Comparison of ENCODE assay signal across 1 cellular context in the genomic region with DNA sequence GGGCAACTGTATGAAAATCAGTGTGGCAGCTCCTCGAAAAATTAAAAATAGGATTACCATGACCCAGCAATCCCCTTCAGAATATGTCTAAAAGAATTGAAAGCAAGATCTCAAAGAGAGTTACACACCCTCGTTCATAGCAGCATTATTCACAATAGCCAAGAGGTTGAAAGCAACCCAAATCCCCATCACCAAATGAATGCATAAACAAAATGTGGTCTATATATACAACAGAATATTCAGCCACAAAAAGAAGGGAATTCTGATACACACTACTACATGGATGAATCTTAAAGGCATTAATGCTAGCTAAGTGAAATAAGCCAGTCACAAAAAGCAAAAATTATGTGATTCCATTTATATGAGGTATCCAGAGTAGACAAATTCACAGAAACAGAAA.
TF ChIP-seq lines count a peak whose summit lies in the region.

No MANE protein-coding gene starts in this region.

TF ChIP-seq in IMR-90, 13 proteins besides CTCF, POLR2A, EP300 and RAD21 (continued from another document):
- TF ChIP-seq, protein P1, sequence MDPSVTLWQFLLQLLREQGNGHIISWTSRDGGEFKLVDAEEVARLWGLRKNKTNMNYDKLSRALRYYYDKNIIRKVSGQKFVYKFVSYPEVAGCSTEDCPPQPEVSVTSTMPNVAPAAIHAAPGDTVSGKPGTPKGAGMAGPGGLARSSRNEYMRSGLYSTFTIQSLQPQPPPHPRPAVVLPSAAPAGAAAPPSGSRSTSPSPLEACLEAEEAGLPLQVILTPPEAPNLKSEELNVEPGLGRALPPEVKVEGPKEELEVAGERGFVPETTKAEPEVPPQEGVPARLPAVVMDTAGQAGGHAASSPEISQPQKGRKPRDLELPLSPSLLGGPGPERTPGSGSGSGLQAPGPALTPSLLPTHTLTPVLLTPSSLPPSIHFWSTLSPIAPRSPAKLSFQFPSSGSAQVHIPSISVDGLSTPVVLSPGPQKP (IDR thresholded peaks at IDR 0.05; ENCODE audit: borderline replicate concordance, low read depth, low read length), result no peak
- TF ChIP-seq, protein P2, sequence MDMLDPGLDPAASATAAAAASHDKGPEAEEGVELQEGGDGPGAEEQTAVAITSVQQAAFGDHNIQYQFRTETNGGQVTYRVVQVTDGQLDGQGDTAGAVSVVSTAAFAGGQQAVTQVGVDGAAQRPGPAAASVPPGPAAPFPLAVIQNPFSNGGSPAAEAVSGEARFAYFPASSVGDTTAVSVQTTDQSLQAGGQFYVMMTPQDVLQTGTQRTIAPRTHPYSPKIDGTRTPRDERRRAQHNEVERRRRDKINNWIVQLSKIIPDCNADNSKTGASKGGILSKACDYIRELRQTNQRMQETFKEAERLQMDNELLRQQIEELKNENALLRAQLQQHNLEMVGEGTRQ (IDR thresholded peaks at IDR 0.05; ENCODE audit: low read depth, low read length), result no peak
